12 cellular contexts compared by ENCODE assay signal in the genomic region with DNA sequence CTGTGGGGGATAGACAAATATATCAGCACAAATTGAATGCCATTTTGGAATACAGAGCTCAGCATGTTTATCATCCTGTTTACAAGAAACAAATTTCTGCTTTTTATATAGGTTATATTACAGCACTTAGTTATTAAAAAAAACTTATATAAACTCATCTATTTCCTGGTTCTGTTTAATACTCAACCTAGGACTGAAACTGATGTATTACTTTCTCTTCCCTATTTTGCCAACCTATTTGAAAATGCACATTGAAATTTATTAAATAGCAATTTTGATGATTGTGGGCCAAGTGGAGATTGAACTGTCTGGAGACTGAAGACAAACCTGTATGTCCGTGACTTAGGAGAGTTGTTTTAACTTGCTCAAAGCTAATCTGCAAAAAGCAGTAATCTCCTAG.
DNase-seq lines count a peak whose midpoint lies in the region; ATAC-seq and TF ChIP-seq lines count a peak whose summit lies in the region.
"Had no signal": no experiment of that assay in that cellular context is flagged by ENCODE, and none has a peak within 500 bp of the region (broad histone marks: within the 10 kb centered on the region; RNA-seq: fewer than 3 reads in every experiment).

No MANE protein-coding gene starts in this region.

- H3K27me3 Mint-ChIP-seq in activated CD4-positive, alpha-beta T cell treated with anti-CD3 and anti-CD28 coated beads for 36 hours = no peaks in the 10 kb centered on the region
- H3K27me3 Mint-ChIP-seq: activated naive CD8-positive, alpha-beta T cell treated with anti-CD3 and anti-CD28 coated beads, Interleukin-2, amount 10 ng/mL, durations not matched to agents 7 days and 5 days had no signal

- no peak overlapping the region for H3K27ac ChIP-seq in MM.1S (ENCODE audit: low read length)
- H3K27ac ChIP-seq in esophagus squamous epithelium = no peak overlapping the region

- H3K9ac ChIP-seq in MM.1S (ENCODE audit: low read length) = no peak overlapping the region

- peaks cover 8% of the 10 kb centered on the region; the same call in 1 of the 2 replicates for H3K4me1 ChIP-seq in MM.1S (ENCODE audit: low read length)
- no peaks in the 10 kb centered on the region for H3K4me1 ChIP-seq in esophagus squamous epithelium

- H3K4me2 ChIP-seq in MM.1S (ENCODE audit: low read depth, low read length) = no peak overlapping the region

- H3K9me2 ChIP-seq in MM.1S (replicated peaks; ENCODE audit: insufficient read depth, low read length) = no peaks in the 10 kb centered on the region

- H3K27ac Mint-ChIP-seq in activated CD4-positive, alpha-beta T cell treated with anti-CD3 and anti-CD28 coated beads for 36 hours = no peak overlapping the region
- H3K27ac Mint-ChIP-seq: activated naive CD8-positive, alpha-beta T cell treated with anti-CD3 and anti-CD28 coated beads, Interleukin-2, amount 10 ng/mL, durations not matched to agents 7 days and 5 days had no signal

- peak; percentile 83 for ATAC-seq in GM19467 (IDR thresholded peaks at IDR 0.05; ENCODE audit: unreplicated experiment)
- ATAC-seq in HG02973 (IDR thresholded peaks at IDR 0.05; ENCODE audit: unreplicated experiment) = peak; percentile 76
- ATAC-seq in activated CD4-positive, alpha-beta T cell treated with anti-CD3 and anti-CD28 coated beads for 36 hours = no peak

- in situ Hi-C loops in GM13977 (cut with MboI; ENCODE audit: low pct_unique_long_range_greater_than_20kb, low sequenced_read_pairs, unreplicated experiment) = no loop called here

- TF ChIP-seq CTCF in GM13977 (IDR thresholded peaks at IDR 0.05; ENCODE audit: extremely low read depth, insufficient read depth, missing control alignments) (no peak), MM.1S (IDR thresholded peaks at IDR 0.05; ENCODE audit: low read length) (no peak), esophagus squamous epithelium (IDR thresholded peaks at IDR 0.05) (no peak)

- intact Hi-C loops in esophagus squamous epithelium (cut with DNase I) = no loop called here
- intact Hi-C loops in activated CD4-positive, alpha-beta T cell treated with anti-CD3 and anti-CD28 coated beads for 36 hours (cut with DNase I, micrococcal nuclease) = no loop called here

- H3K27me3 ChIP-seq in MM.1S (replicated peaks; ENCODE audit: insufficient read depth, low read length) = no peaks in the 10 kb centered on the region
- H3K27me3 ChIP-seq in esophagus squamous epithelium = no peaks in the 10 kb centered on the region

- DNase-seq in GM13977 (ENCODE audit: low spot score) = peak; percentile 2
- DNase-seq in MM.1S = peak; percentile 4
- no peak for DNase-seq in Ammon's horn (ENCODE audit: low spot score)
- DNase-seq in esophagus squamous epithelium (lab: John Stamatoyannopoulos, UW) = no peak
- no peak for DNase-seq in activated CD4-positive, alpha-beta T cell treated with anti-CD3 and anti-CD28 coated beads for 36 hours
- no peak for DNase-seq in stimulated activated CD4-positive, alpha-beta T cell treated with anti-CD3 and anti-CD28 coated beads, Interleukin-4, amount 100 ng/mL, for 24 hours
- DNase-seq: activated naive CD8-positive, alpha-beta T cell treated with anti-CD3 and anti-CD28 coated beads, Interleukin-2, amount 10 ng/mL, durations not matched to agents 7 days and 5 days; mammary epithelial cell; NCI-H2107; stimulated activated CD4-positive, alpha-beta T cell treated with anti-CD3 and anti-CD28 coated beads, Interleukin-12 subunit alpha, Interleukin-12 subunit beta, amount 100 ng/mL, for 4 hours had no signal

- H3F3A ChIP-seq in MM.1S (ENCODE audit: insufficient read depth, low read length) = no peaks in the 10 kb centered on the region

- H3K9me3 ChIP-seq in MM.1S (replicated peaks; ENCODE audit: insufficient read depth, low read length) (no peaks in the 10 kb centered on the region), esophagus squamous epithelium (no peaks in the 10 kb centered on the region)

- no peak overlapping the region for H2AFZ ChIP-seq in MM.1S (ENCODE audit: low read length)

- no peaks in the 10 kb centered on the region for H3K79me2 ChIP-seq in MM.1S (ENCODE audit: low read length)

- H3K4me3 ChIP-seq in MM.1S (ENCODE audit: low read length) (no peak overlapping the region), esophagus squamous epithelium (no peak overlapping the region)

- no peaks in the 10 kb centered on the region for H4K20me1 ChIP-seq in MM.1S (ENCODE audit: insufficient read depth, low read length)

- H3K36me3 ChIP-seq in MM.1S (replicated peaks; ENCODE audit: insufficient read depth, low read length) = no peaks in the 10 kb centered on the region
- H3K36me3 ChIP-seq in esophagus squamous epithelium = no peaks in the 10 kb centered on the region

- 56 to 69% methylated on average over 1 of the region's 1 CpG for WGBS in esophagus squamous epithelium, 2 donors

- H3K36me3 Mint-ChIP-seq in activated CD4-positive, alpha-beta T cell treated with anti-CD3 and anti-CD28 coated beads for 36 hours (ENCODE audit: low read depth) = no peaks in the 10 kb centered on the region
- H3K36me3 Mint-ChIP-seq: activated naive CD8-positive, alpha-beta T cell treated with anti-CD3 and anti-CD28 coated beads, Interleukin-2, amount 10 ng/mL, durations not matched to agents 7 days and 5 days had no signal

- CTCF ChIA-PET in activated CD4-positive, alpha-beta T cell treated with anti-CD3 and anti-CD28 coated beads for 36 hours (lab: Charles Lee) = no interaction called here

- H3K9me3 Mint-ChIP-seq in activated CD4-positive, alpha-beta T cell treated with anti-CD3 and anti-CD28 coated beads for 36 hours (ENCODE audit: low read depth) = no peaks in the 10 kb centered on the region
- H3K9me3 Mint-ChIP-seq: activated naive CD8-positive, alpha-beta T cell treated with anti-CD3 and anti-CD28 coated beads, Interleukin-2, amount 10 ng/mL, durations not matched to agents 7 days and 5 days had no signal

- POLR2A ChIA-PET in activated CD4-positive, alpha-beta T cell treated with anti-CD3 and anti-CD28 coated beads for 36 hours (lab: Charles Lee) = no interaction called here

- no peak for TF ChIP-seq POLR2A in esophagus squamous epithelium (IDR thresholded peaks at IDR 0.05)

- no peak overlapping the region for H3K4me3 Mint-ChIP-seq in activated CD4-positive, alpha-beta T cell treated with anti-CD3 and anti-CD28 coated beads for 36 hours
- H3K4me3 Mint-ChIP-seq: activated naive CD8-positive, alpha-beta T cell treated with anti-CD3 and anti-CD28 coated beads, Interleukin-2, amount 10 ng/mL, durations not matched to agents 7 days and 5 days had no signal

- H3K4me1 Mint-ChIP-seq in activated CD4-positive, alpha-beta T cell treated with anti-CD3 and anti-CD28 coated beads for 36 hours = no peaks in the 10 kb centered on the region
- H3K4me1 Mint-ChIP-seq: activated naive CD8-positive, alpha-beta T cell treated with anti-CD3 and anti-CD28 coated beads, Interleukin-2, amount 10 ng/mL, durations not matched to agents 7 days and 5 days had no signal

Comparison
In these comparisons a context has a peak if more than half of its experiments do, and no peak if none do; other contexts are left out.
1. DNase-seq: peak in GM13977 (single experiment) and MM.1S (single experiment); none in Ammon's horn (single experiment), esophagus squamous epithelium (single experiment), activated CD4-positive, alpha-beta T cell treated with anti-CD3 and anti-CD28 coated beads for 36 hours (single experiment) and stimulated activated CD4-positive, alpha-beta T cell treated with anti-CD3 and anti-CD28 coated beads, Interleukin-4, amount 100 ng/mL, for 24 hours (single experiment).